In genomic region chr10:113028393-113029054, GRCh38 we compare ENCODE assay signal across 13 cellular contexts.
DNase-seq lines count a peak whose midpoint lies in the region; ATAC-seq and TF ChIP-seq lines count a peak whose summit lies in the region.
"Had no signal": no experiment of that assay in that cellular context is flagged by ENCODE, and none has a peak within 500 bp of the region (broad histone marks: within the 10 kb centered on the region; RNA-seq: fewer than 3 reads in every experiment).

No MANE protein-coding gene starts in this region.

- CTCF ChIA-PET in Caco-2 (lab: Charles Lee): no interaction called here

- H3K27ac ChIP-seq in ascending aorta: peak overlapping the region; percentile 66 to 81

- H3K27ac Mint-ChIP-seq in Caco-2 (ENCODE audit: unreplicated experiment) (peak overlapping the region; percentile 75), natural killer cell (no peak overlapping the region)

- TF ChIP-seq CTCF in Caco-2 (IDR thresholded peaks at IDR 0.05; ENCODE audit: insufficient read depth in 1 of 2, low read depth in 1 of 2, low read length in 1 of 2, severe bottlenecking in 1 of 2, unreplicated experiment in 1 of 2) (no peak), ascending aorta (IDR thresholded peaks at IDR 0.05) (no peak), natural killer cell (IDR thresholded peaks at IDR 0.05) (no peak)

- no peak overlapping the region for H3K4me3 ChIP-seq in Caco-2 (ENCODE audit: low read depth, low read length)
- H3K4me3 ChIP-seq in ascending aorta: peak overlapping the region; percentile 25 to 29
- H3K4me3 ChIP-seq: spleen, upper lobe of left lung had no signal

- POLR2A ChIA-PET in Caco-2 (lab: Charles Lee): interaction anchor here (0.5 kb wide), 1 partner anchor 166 kb away, joined by 3 read pairs; no protein-coding TSS in a partner anchor

- H3K36me3 Mint-ChIP-seq in Caco-2 (ENCODE audit: insufficient read depth, unreplicated experiment) (peaks cover 36% of the 10 kb centered on the region), natural killer cell (no peaks in the 10 kb centered on the region)

- no peaks in the 10 kb centered on the region for H3K9me3 ChIP-seq in Caco-2
- H3K9me3 ChIP-seq in ascending aorta: no peaks in the 10 kb centered on the region
- H3K9me3 ChIP-seq: spleen, upper lobe of left lung had no signal

- H3K4me1 Mint-ChIP-seq in Caco-2 (ENCODE audit: low read depth, unreplicated experiment) (peaks cover 29% of the 10 kb centered on the region), natural killer cell (peaks cover 0 to 17% of the 10 kb centered on the region in 2 donors)

- H3K9me3 Mint-ChIP-seq in Caco-2 (ENCODE audit: unreplicated experiment): no peaks in the 10 kb centered on the region
- no peaks in the 10 kb centered on the region for H3K9me3 Mint-ChIP-seq in natural killer cell

- intact Hi-C loops in Caco-2 (cut with micrococcal nuclease; ENCODE audit: unreplicated experiment) (no loop called here), ascending aorta (cut with DNase I) (no loop called here), left ventricle myocardium superior (cut with micrococcal nuclease) (no loop called here), sciatic nerve (cut with DNase I) (no loop called here), natural killer cell (cut with micrococcal nuclease) (no loop called here)

- H3K4me1 ChIP-seq in Caco-2 (peaks cover 28% of the 10 kb centered on the region), ascending aorta (peaks cover 12 to 55% of the 10 kb centered on the region in 2 donors)

- ATAC-seq in left ventricle myocardium superior (peak; percentile 8), sciatic nerve (peak; percentile 37), HG03196 (IDR thresholded peaks at IDR 0.05; ENCODE audit: unreplicated experiment) (no peak), natural killer cell (no peak)
- ATAC-seq: PC-3 had no signal

- H3K36me3 ChIP-seq in Caco-2 (ENCODE audit: control insufficient read depth, insufficient read depth, low read length) (peaks cover 1% of the 10 kb centered on the region; the same call in 1 of the 2 replicates), ascending aorta (no peaks in the 10 kb centered on the region)
- H3K36me3 ChIP-seq: spleen, upper lobe of left lung had no signal

- no TSS peak for BruUV-seq in Caco-2 (replicated peaks; lab: Mats Ljungman, UMichigan)

- H3K4me3 Mint-ChIP-seq in Caco-2 (ENCODE audit: unreplicated experiment) (no peak overlapping the region), natural killer cell (no peak overlapping the region)

- no peak for DNase-seq in Caco-2
- DNase-seq in ascending aorta (ENCODE audit: low spot score in 2 of 2): no peak
- DNase-seq in left ventricle myocardium superior: no peak
- DNase-seq in sciatic nerve (ENCODE audit: low spot score): no peak
- DNase-seq in COLO829 (ENCODE audit: low spot score): no peak
- DNase-seq in natural killer cell: no peak
- no peak for DNase-seq in DMS 273 treated with DMSO at 0.1 percent for 48 hours (lab: John Stamatoyannopoulos, UW)
- DNase-seq: activated CD4-positive, CD25-positive, alpha-beta regulatory T cell treated with anti-CD3 and anti-CD28 coated beads, Interleukin-2, amount 50 U/mL, for 72 hours; PC-3; spleen; T-helper 1 cell; upper lobe of left lung had no signal

- H3K27me3 Mint-ChIP-seq in Caco-2 (ENCODE audit: insufficient read depth, unreplicated experiment) (no peaks in the 10 kb centered on the region), natural killer cell (ENCODE audit: low read depth in 2 of 2) (peaks cover 8 to 11% of the 10 kb centered on the region in 2 donors)

- H3K27me3 ChIP-seq in Caco-2 (replicated peaks; ENCODE audit: control insufficient read depth, insufficient read depth, low read length) (no peaks in the 10 kb centered on the region), ascending aorta (no peaks in the 10 kb centered on the region)
- H3K27me3 ChIP-seq: spleen, upper lobe of left lung had no signal

Comparison
In these comparisons a context has a peak if more than half of its experiments do, and no peak if none do; other contexts are left out.
1. ATAC-seq: peak in left ventricle myocardium superior (single experiment) and sciatic nerve (single experiment); none in HG03196 (single experiment) and natural killer cell (0 of 3).